Comparison of ENCODE assay signal across 25 cellular contexts in genomic region chr14:75829316-75829715, GRCh38.
"Had no signal": no experiment of that assay in that cellular context is flagged by ENCODE, and none has a peak within 500 bp of the region (broad histone marks: within the 10 kb centered on the region; RNA-seq: fewer than 3 reads in every experiment).

No MANE protein-coding gene starts in this region.

- H3K4me1 ChIP-seq: neural progenitor cell had no signal

- H3K27ac ChIP-seq: heart right ventricle, hepatocyte, left ventricle myocardium inferior, neural progenitor cell, neutrophil, parathyroid adenoma, right atrium auricular region, right lobe of liver, tibial nerve, upper lobe of left lung, vagina had no signal

- H3K4me3 ChIP-seq: heart right ventricle, hepatocyte, left ventricle myocardium inferior, neural progenitor cell, right atrium auricular region, right lobe of liver, tibial nerve, upper lobe of left lung, vagina had no signal

- H3K4me3 Mint-ChIP-seq: memory B cell; naive B cell; natural killer cell; nephron progenitor cell; neural progenitor cell; stimulated activated effector memory CD8-positive, alpha-beta T cell treated with anti-CD3 and anti-CD28 coated beads, Interleukin-12 subunit alpha, Interleukin-12 subunit beta, amount 100 ng/mL, for 72 hours; stimulated activated naive CD8-positive, alpha-beta T cell treated with anti-CD3 and anti-CD28 coated beads, Interleukin-15, Interleukin-2, amounts not matched to agents 100 ng/mL and 50 ng/mL, for 24 hours had no signal

- H3K4me1 Mint-ChIP-seq: memory B cell; stimulated activated effector memory CD8-positive, alpha-beta T cell treated with anti-CD3 and anti-CD28 coated beads, Interleukin-12 subunit alpha, Interleukin-12 subunit beta, amount 100 ng/mL, for 72 hours had no signal

- H3K9me3 Mint-ChIP-seq: memory B cell; naive B cell; natural killer cell; nephron progenitor cell; neural progenitor cell; stimulated activated effector memory CD8-positive, alpha-beta T cell treated with anti-CD3 and anti-CD28 coated beads, Interleukin-12 subunit alpha, Interleukin-12 subunit beta, amount 100 ng/mL, for 72 hours; stimulated activated naive CD8-positive, alpha-beta T cell treated with anti-CD3 and anti-CD28 coated beads, Interleukin-15, Interleukin-2, amounts not matched to agents 100 ng/mL and 50 ng/mL, for 24 hours had no signal

- DNase-seq: heart right ventricle; islet precursor cell; left ventricle myocardium inferior; naive B cell; natural killer cell; nephron progenitor cell; occipital lobe; right lobe of liver; stimulated activated CD4-positive, alpha-beta T cell treated with anti-CD3 and anti-CD28 coated beads, Interleukin-12 subunit alpha, Interleukin-12 subunit beta, amount 100 ng/mL, for 4 hours; stimulated activated CD4-positive, alpha-beta T cell treated with anti-CD3 and anti-CD28 coated beads, Interleukin-15, amount 100 ng/mL, for 24 hours; stimulated activated CD4-positive, alpha-beta T cell treated with anti-CD3 and anti-CD28 coated beads, Interleukin-2, amount 100 ng/mL, for 24 hours; stimulated activated CD4-positive, alpha-beta T cell treated with anti-CD3 and anti-CD28 coated beads, Interleukin-4, amount 100 ng/mL, for 1 hour; stimulated activated naive CD4-positive, alpha-beta T cell; substantia nigra; upper lobe of left lung had no signal

- H3K27ac Mint-ChIP-seq: memory B cell; naive B cell; natural killer cell; nephron progenitor cell; neural progenitor cell; stimulated activated effector memory CD8-positive, alpha-beta T cell treated with anti-CD3 and anti-CD28 coated beads, Interleukin-12 subunit alpha, Interleukin-12 subunit beta, amount 100 ng/mL, for 72 hours; stimulated activated naive CD8-positive, alpha-beta T cell treated with anti-CD3 and anti-CD28 coated beads, Interleukin-15, Interleukin-2, amounts not matched to agents 100 ng/mL and 50 ng/mL, for 24 hours had no signal

- ATAC-seq: heart right ventricle; natural killer cell; right lobe of liver; stimulated activated effector memory CD8-positive, alpha-beta T cell treated with anti-CD3 and anti-CD28 coated beads, Interleukin-12 subunit alpha, Interleukin-12 subunit beta, amount 100 ng/mL, for 72 hours had no signal

- H3K36me3 Mint-ChIP-seq: natural killer cell; stimulated activated effector memory CD8-positive, alpha-beta T cell treated with anti-CD3 and anti-CD28 coated beads, Interleukin-12 subunit alpha, Interleukin-12 subunit beta, amount 100 ng/mL, for 72 hours had no signal

- H3K36me3 ChIP-seq: left ventricle myocardium inferior, neural progenitor cell, neutrophil, right atrium auricular region, right lobe of liver, tibial nerve, upper lobe of left lung, vagina had no signal

- H3K9me3 ChIP-seq: heart right ventricle, left ventricle myocardium inferior, neutrophil, right atrium auricular region, right lobe of liver, tibial nerve, upper lobe of left lung, vagina had no signal

- H3K27me3 Mint-ChIP-seq: memory B cell; naive B cell; stimulated activated naive CD8-positive, alpha-beta T cell treated with anti-CD3 and anti-CD28 coated beads, Interleukin-15, Interleukin-2, amounts not matched to agents 100 ng/mL and 50 ng/mL, for 24 hours had no signal

- H3K27me3 ChIP-seq: heart right ventricle, hepatocyte, neural progenitor cell, neutrophil, right atrium auricular region, right lobe of liver, tibial nerve, upper lobe of left lung, vagina had no signal
